Comparison of ENCODE assay signal across 22 cellular contexts in genomic region chr20:63162206-63162770, GRCh38.
"Had no signal": no experiment of that assay in that cellular context is flagged by ENCODE, and none has a peak within 500 bp of the region (broad histone marks: within the 10 kb centered on the region; RNA-seq: fewer than 3 reads in every experiment).

No MANE protein-coding gene starts in this region.

- H3K36me3 ChIP-seq: adrenal gland, cardiac muscle cell, gastroesophageal sphincter, heart left ventricle, sigmoid colon, thoracic aorta, vagina had no signal

- H3K27me3 ChIP-seq: vagina had no signal

- H3K36me3 Mint-ChIP-seq: activated naive CD4-positive, alpha-beta T cell treated with anti-CD3 and anti-CD28 coated beads, Interleukin-2, amount 50 U/mL, for 24 hours; type B pancreatic cell had no signal

- H3K27ac Mint-ChIP-seq: activated naive CD4-positive, alpha-beta T cell treated with anti-CD3 and anti-CD28 coated beads, Interleukin-2, amount 50 U/mL, for 24 hours; naive thymus-derived CD4-positive, alpha-beta T cell; type B pancreatic cell had no signal

- DNase-seq: activated gamma-delta T cell treated with Interleukin-2 at 50 U/mL for 16 hours; activated T-cell treated with anti-CD3 and anti-CD28 coated beads, Interleukin-2, amount 50 U/mL, for 1 hour; adrenal gland; left colon; naive thymus-derived CD4-positive, alpha-beta T cell; sigmoid colon; stimulated activated CD4-positive, alpha-beta T cell treated with anti-CD3 and anti-CD28 coated beads, Interleukin-2, amount 100 ng/mL, for 48 hours; stimulated activated CD8-positive, alpha-beta memory T cell treated with anti-CD3 and anti-CD28 coated beads, Interleukin-4, amount 100 ng/mL, for 48 hours; stimulated activated naive CD4-positive, alpha-beta T cell; T-helper 1 cell had no signal

- FAIRE-seq: islet of Langerhans had no signal

- H3K79me2 ChIP-seq: parathyroid adenoma had no signal

- H3K4me3 Mint-ChIP-seq: activated naive CD4-positive, alpha-beta T cell treated with anti-CD3 and anti-CD28 coated beads, Interleukin-2, amount 50 U/mL, for 24 hours; naive thymus-derived CD4-positive, alpha-beta T cell; type B pancreatic cell had no signal

- H2AFZ ChIP-seq: parathyroid adenoma had no signal

- H3K9ac ChIP-seq: parathyroid adenoma had no signal

- H3K9me3 Mint-ChIP-seq: activated naive CD4-positive, alpha-beta T cell treated with anti-CD3 and anti-CD28 coated beads, Interleukin-2, amount 50 U/mL, for 24 hours; type B pancreatic cell had no signal

- H3K4me2 ChIP-seq: smooth muscle cell had no signal

- H3K27ac ChIP-seq: adrenal gland, cardiac muscle cell, epithelial cell of prostate, gastroesophageal sphincter, heart left ventricle, parathyroid adenoma, sigmoid colon, thoracic aorta, vagina had no signal

- H3K4me3 ChIP-seq: adrenal gland, cardiac muscle cell, gastroesophageal sphincter, heart left ventricle, lung, sigmoid colon, smooth muscle cell, thoracic aorta, vagina had no signal

- H3K9me3 ChIP-seq: adrenal gland, gastroesophageal sphincter, heart left ventricle, sigmoid colon, thoracic aorta, vagina had no signal

- ATAC-seq: gastroesophageal sphincter; heart left ventricle; left colon; naive thymus-derived CD4-positive, alpha-beta T cell had no signal

- H3K4me1 ChIP-seq: adrenal gland, gastroesophageal sphincter, heart left ventricle, parathyroid adenoma, sigmoid colon, vagina had no signal
